In the genomic region with DNA sequence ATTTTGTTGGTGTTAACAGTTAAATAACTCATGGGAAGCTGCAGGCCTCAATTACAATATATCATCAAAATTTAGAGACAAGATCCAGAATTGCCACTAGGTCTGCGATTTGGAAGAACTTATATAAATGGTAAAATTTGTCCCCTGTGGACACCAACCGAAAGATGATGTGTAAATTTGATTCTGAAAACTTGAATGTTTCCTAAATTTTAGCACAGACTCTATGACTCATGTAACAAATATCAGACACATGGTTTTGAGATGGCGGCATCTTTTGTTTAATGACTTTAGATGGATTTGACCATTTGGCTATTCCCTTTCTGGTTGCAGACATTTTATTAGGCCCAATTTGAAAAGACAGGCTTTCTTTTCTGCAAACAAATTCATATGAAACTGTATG, we compare ENCODE assay signal across 16 cellular contexts. TPM values are rescaled to one million over a fixed set of nuclear protein-coding genes. Genes with fewer than 3 reads are reported as not detected.
DNase-seq lines count a peak whose midpoint lies in the region; ATAC-seq and TF ChIP-seq lines count a peak whose summit lies in the region.
"Had no signal": no experiment of that assay in that cellular context is flagged by ENCODE, and none has a peak within 500 bp of the region (broad histone marks: within the 10 kb centered on the region; RNA-seq: fewer than 3 reads in every experiment).

No MANE protein-coding gene starts in this region.

- peaks cover 3% of the 10 kb centered on the region for H3K36me3 Mint-ChIP-seq in T-helper 2 cell treated with Interferon-gamma antibody and Interleukin-4, amounts not matched to agents 5 μg/mL and 100 μg/mL, for 36 hours (ENCODE audit: low read depth)
- H3K36me3 Mint-ChIP-seq in activated naive CD8-positive, alpha-beta T cell treated with anti-CD3 and anti-CD28 coated beads, Interleukin-2, amount 50 U/mL, for 24 hours (ENCODE audit: low read depth), result no peaks in the 10 kb centered on the region
- no peaks in the 10 kb centered on the region for H3K36me3 Mint-ChIP-seq in CD8-positive, alpha-beta memory T cell
- H3K36me3 Mint-ChIP-seq in CD14-positive monocyte, result no peaks in the 10 kb centered on the region

- no peak overlapping the region for H3K27ac ChIP-seq in CD8-positive, alpha-beta memory T cell (ENCODE audit: low read depth, low read length)
- H3K27ac ChIP-seq: 22Rv1 had no signal

- no peak overlapping the region for H3K4me3 Mint-ChIP-seq in T-helper 2 cell treated with Interferon-gamma antibody and Interleukin-4, amounts not matched to agents 5 μg/mL and 100 μg/mL, for 36 hours
- peak overlapping the region in 1 of 2 donors; percentile 3 for H3K4me3 Mint-ChIP-seq in stimulated activated naive CD8-positive, alpha-beta T cell treated with anti-CD3 and anti-CD28 coated beads, Interleukin-15, amount 100 ng/mL, for 72 hours
- H3K4me3 Mint-ChIP-seq in activated naive CD8-positive, alpha-beta T cell treated with anti-CD3 and anti-CD28 coated beads, Interleukin-2, amount 50 U/mL, for 24 hours, result no peak overlapping the region
- no peak overlapping the region for H3K4me3 Mint-ChIP-seq in CD8-positive, alpha-beta memory T cell
- H3K4me3 Mint-ChIP-seq in CD14-positive monocyte, result no peak overlapping the region

- no peaks in the 10 kb centered on the region for H3K36me3 ChIP-seq in CD8-positive, alpha-beta memory T cell (ENCODE audit: insufficient read depth, low read length)

- no peak for TF ChIP-seq CTCF in CD14-positive monocyte (IDR thresholded peaks at IDR 0.05)

- no peak for DNase-seq in T-helper 2 cell treated with Interferon-gamma antibody and Interleukin-4, amounts not matched to agents 5 μg/mL and 100 μg/mL, for 36 hours (ENCODE audit: low spot score)
- DNase-seq in T-helper 2 cell (no peak), CD14-positive monocyte (ENCODE audit: low spot score) (no peak)
- DNase-seq in stimulated activated naive CD8-positive, alpha-beta T cell treated with anti-CD3 and anti-CD28 coated beads, Interleukin-15, Interleukin-2, amounts not matched to agents 100 U/mL and 50 U/mL, for 24 hours, result no peak
- no peak for DNase-seq in stimulated activated naive CD8-positive, alpha-beta T cell treated with anti-CD3 and anti-CD28 coated beads, Interleukin-15, amount 100 ng/mL, for 72 hours
- no peak for DNase-seq in activated naive CD8-positive, alpha-beta T cell treated with anti-CD3 and anti-CD28 coated beads, Interleukin-2, amount 50 U/mL, for 24 hours
- no peak for DNase-seq in CD8-positive, alpha-beta memory T cell
- DNase-seq: COR-L47, GDM1, GOT3, NCI-H1694 treated with DMSO at 0.1 percent for 48 hours, NCI-H748 treated with DMSO at 0.1 percent for 48 hours, SHP77 had no signal

- intact Hi-C loops in CD14-positive monocyte (cut with micrococcal nuclease), result no loop called here

- H3K27me3 ChIP-seq in CD8-positive, alpha-beta memory T cell (ENCODE audit: insufficient read depth, low read length, poor library complexity, severe bottlenecking), result no peaks in the 10 kb centered on the region

- H3K9me3 Mint-ChIP-seq in T-helper 2 cell treated with Interferon-gamma antibody and Interleukin-4, amounts not matched to agents 5 μg/mL and 100 μg/mL, for 36 hours, result no peaks in the 10 kb centered on the region
- no peaks in the 10 kb centered on the region for H3K9me3 Mint-ChIP-seq in stimulated activated naive CD8-positive, alpha-beta T cell treated with anti-CD3 and anti-CD28 coated beads, Interleukin-15, amount 100 ng/mL, for 72 hours
- no peaks in the 10 kb centered on the region for H3K9me3 Mint-ChIP-seq in activated naive CD8-positive, alpha-beta T cell treated with anti-CD3 and anti-CD28 coated beads, Interleukin-2, amount 50 U/mL, for 24 hours
- H3K9me3 Mint-ChIP-seq in CD8-positive, alpha-beta memory T cell, result no peaks in the 10 kb centered on the region
- no peaks in the 10 kb centered on the region for H3K9me3 Mint-ChIP-seq in CD14-positive monocyte

- H3K27me3 Mint-ChIP-seq in T-helper 2 cell treated with Interferon-gamma antibody and Interleukin-4, amounts not matched to agents 5 μg/mL and 100 μg/mL, for 36 hours (ENCODE audit: low read depth), result no peaks in the 10 kb centered on the region
- peaks cover 17% of the 10 kb centered on the region for H3K27me3 Mint-ChIP-seq in stimulated activated naive CD8-positive, alpha-beta T cell treated with anti-CD3 and anti-CD28 coated beads, Interleukin-15, amount 100 ng/mL, for 72 hours
- peaks cover 27% of the 10 kb centered on the region for H3K27me3 Mint-ChIP-seq in activated naive CD8-positive, alpha-beta T cell treated with anti-CD3 and anti-CD28 coated beads, Interleukin-2, amount 50 U/mL, for 24 hours
- peaks cover 3 to 13% of the 10 kb centered on the region in 2 donors for H3K27me3 Mint-ChIP-seq in CD8-positive, alpha-beta memory T cell
- H3K27me3 Mint-ChIP-seq in CD14-positive monocyte (ENCODE audit: low read depth in 3 of 3), result peaks cover 0 to 2% (median 2%) of the 10 kb centered on the region in 3 donors

- H3K4me1 Mint-ChIP-seq in T-helper 2 cell treated with Interferon-gamma antibody and Interleukin-4, amounts not matched to agents 5 μg/mL and 100 μg/mL, for 36 hours (ENCODE audit: low read depth), result peaks cover 55% of the 10 kb centered on the region
- H3K4me1 Mint-ChIP-seq in stimulated activated naive CD8-positive, alpha-beta T cell treated with anti-CD3 and anti-CD28 coated beads, Interleukin-15, amount 100 ng/mL, for 72 hours, result peaks cover 67% of the 10 kb centered on the region
- H3K4me1 Mint-ChIP-seq in activated naive CD8-positive, alpha-beta T cell treated with anti-CD3 and anti-CD28 coated beads, Interleukin-2, amount 50 U/mL, for 24 hours, result peaks cover 64% of the 10 kb centered on the region
- H3K4me1 Mint-ChIP-seq in CD8-positive, alpha-beta memory T cell, result peaks cover 0 to 4% (median 3%) of the 10 kb centered on the region in 3 donors
- peaks cover 37% of the 10 kb centered on the region for H3K4me1 Mint-ChIP-seq in CD14-positive monocyte

- no peak overlapping the region for H3K4me3 ChIP-seq in CD8-positive, alpha-beta memory T cell (ENCODE audit: low read length)

- ATAC-seq in stimulated activated naive CD8-positive, alpha-beta T cell treated with anti-CD3 and anti-CD28 coated beads, Interleukin-15, Interleukin-2, amounts not matched to agents 100 U/mL and 50 U/mL, for 24 hours, result peak; percentile 50
- no peak for ATAC-seq in stimulated activated naive CD8-positive, alpha-beta T cell treated with anti-CD3 and anti-CD28 coated beads, Interleukin-15, amount 100 ng/mL, for 72 hours
- ATAC-seq in activated naive CD8-positive, alpha-beta T cell treated with anti-CD3 and anti-CD28 coated beads, Interleukin-2, amount 50 U/mL, for 24 hours, result peak; percentile 48
- ATAC-seq in GM19467 (IDR thresholded peaks at IDR 0.05; ENCODE audit: unreplicated experiment), result no peak

- peak overlapping the region; percentile 68 for H3K27ac Mint-ChIP-seq in T-helper 2 cell treated with Interferon-gamma antibody and Interleukin-4, amounts not matched to agents 5 μg/mL and 100 μg/mL, for 36 hours
- peak overlapping the region in 1 of 2 donors; percentile 41 for H3K27ac Mint-ChIP-seq in stimulated activated naive CD8-positive, alpha-beta T cell treated with anti-CD3 and anti-CD28 coated beads, Interleukin-15, amount 100 ng/mL, for 72 hours
- H3K27ac Mint-ChIP-seq in activated naive CD8-positive, alpha-beta T cell treated with anti-CD3 and anti-CD28 coated beads, Interleukin-2, amount 50 U/mL, for 24 hours, result peak overlapping the region; percentile 77
- no peak overlapping the region for H3K27ac Mint-ChIP-seq in CD8-positive, alpha-beta memory T cell
- no peak overlapping the region for H3K27ac Mint-ChIP-seq in CD14-positive monocyte

- POLR2A ChIA-PET in CD8-positive, alpha-beta memory T cell (lab: Charles Lee), result no interaction called here

- H3K9me3 ChIP-seq in CD8-positive, alpha-beta memory T cell (ENCODE audit: low read length), result no peaks in the 10 kb centered on the region

- H3K4me1 ChIP-seq in CD8-positive, alpha-beta memory T cell (ENCODE audit: insufficient read depth, low read length), result no peaks in the 10 kb centered on the region

- CTCF ChIA-PET in CD8-positive, alpha-beta memory T cell (lab: Charles Lee), result no interaction called here

RNA-seq across cellular contexts. Expression of a gene that starts 6.1 kb away (rescaled TPM):
- total RNA-seq in CD8-positive, alpha-beta memory T cell, result under 1 TPM; 0.18 to 0.57 TPM
- polyA plus RNA-seq in CD8-positive, alpha-beta memory T cell, result not detected
- polyA plus RNA-seq in CD14-positive monocyte, result under 1 TPM in 1 of 2 donors, not detected in 1; 0.30 TPM
- polyA plus RNA-seq: AG04450 had no signal

Comparison
In these comparisons a context has a peak if more than half of its experiments do, and no peak if none do; other contexts are left out.
1. ATAC-seq: peak in stimulated activated naive CD8-positive, alpha-beta T cell treated with anti-CD3 and anti-CD28 coated beads, Interleukin-15, Interleukin-2, amounts not matched to agents 100 U/mL and 50 U/mL, for 24 hours (single experiment) and activated naive CD8-positive, alpha-beta T cell treated with anti-CD3 and anti-CD28 coated beads, Interleukin-2, amount 50 U/mL, for 24 hours (single experiment); none in stimulated activated naive CD8-positive, alpha-beta T cell treated with anti-CD3 and anti-CD28 coated beads, Interleukin-15, amount 100 ng/mL, for 72 hours (single experiment) and GM19467 (single experiment).
2. H3K27ac Mint-ChIP-seq: peak in T-helper 2 cell treated with Interferon-gamma antibody and Interleukin-4, amounts not matched to agents 5 μg/mL and 100 μg/mL, for 36 hours (single experiment) and activated naive CD8-positive, alpha-beta T cell treated with anti-CD3 and anti-CD28 coated beads, Interleukin-2, amount 50 U/mL, for 24 hours (single experiment); none in CD8-positive, alpha-beta memory T cell (0 of 8) and CD14-positive monocyte (0 of 7).